In genomic region chr16:15966420-15967222, GRCh38 we compare ENCODE assay signal across 9 cellular contexts. TPM values are rescaled to one million over a fixed set of nuclear protein-coding genes. Genes with fewer than 3 reads are reported as not detected.
DNase-seq lines count a peak whose midpoint lies in the region; ATAC-seq, FAIRE-seq and TF ChIP-seq lines count a peak whose summit lies in the region.
"Had no signal": no experiment of that assay in that cellular context is flagged by ENCODE, and none has a peak within 500 bp of the region (broad histone marks: within the 10 kb centered on the region; RNA-seq: fewer than 3 reads in every experiment).

No MANE protein-coding gene starts in this region.

- H3K27me3 ChIP-seq in keratinocyte (ENCODE audit: control insufficient read depth, extremely low read depth, insufficient read depth, low read length): no peaks in the 10 kb centered on the region

- H3K4me3 Mint-ChIP-seq in activated T-helper 17 cell treated with anti-CD3 and anti-CD28 coated beads, Interleukin-2, amount 50 U/mL, for 72 hours: no peak overlapping the region

- peak overlapping the region; percentile 34 for H3K27ac Mint-ChIP-seq in activated T-helper 17 cell treated with anti-CD3 and anti-CD28 coated beads, Interleukin-2, amount 50 U/mL, for 72 hours

- dilution Hi-C loops in keratinocyte (cut with MboI; ENCODE audit: extremely low pct_ligation_motif_present, low sequenced_read_pairs): no loop called here

- no peaks in the 10 kb centered on the region for H3K9me1 ChIP-seq in keratinocyte (ENCODE audit: control insufficient read depth, extremely low read depth, insufficient read depth, low read length)

- H3K9ac ChIP-seq in keratinocyte (ENCODE audit: control insufficient read depth, extremely low read depth, insufficient read depth, low read length): peak overlapping the region; percentile 14

- no peak overlapping the region for H2AFZ ChIP-seq in keratinocyte (ENCODE audit: control insufficient read depth, low read length)

- peaks cover 3% of the 10 kb centered on the region for H4K20me1 ChIP-seq in keratinocyte (ENCODE audit: control insufficient read depth, extremely low read depth, insufficient read depth, low read length)

- H3K9me3 ChIP-seq in keratinocyte (ENCODE audit: control insufficient read depth, low read depth, low read length): no peaks in the 10 kb centered on the region

- peaks cover 65% of the 10 kb centered on the region for H3K36me3 Mint-ChIP-seq in activated T-helper 17 cell treated with anti-CD3 and anti-CD28 coated beads, Interleukin-2, amount 50 U/mL, for 72 hours (ENCODE audit: low read depth)

- H3K4me3 ChIP-seq in keratinocyte (ENCODE audit: control insufficient read depth in 2 of 3, extremely low read depth in 1 of 3, insufficient read depth in 2 of 3, low read depth in 1 of 3, low read length in 3 of 3): peak overlapping the region in 2 of 3 experiments; percentile 5 to 42

- H3K9me3 Mint-ChIP-seq in activated T-helper 17 cell treated with anti-CD3 and anti-CD28 coated beads, Interleukin-2, amount 50 U/mL, for 72 hours: peaks cover 13% of the 10 kb centered on the region

- H3K4me1 Mint-ChIP-seq in activated T-helper 17 cell treated with anti-CD3 and anti-CD28 coated beads, Interleukin-2, amount 50 U/mL, for 72 hours: peaks cover 27% of the 10 kb centered on the region

- H3K4me2 ChIP-seq in keratinocyte (ENCODE audit: control insufficient read depth, extremely low read depth, insufficient read depth, low read depth, low read length): peak overlapping the region; percentile 43

- peak; percentile 82 for DNase-seq in ACHN
- DNase-seq in HCEC 1CT: peak; percentile 88
- peak; percentile 41 for DNase-seq in keratinocyte (ENCODE audit: low read depth, low spot score)
- DNase-seq in HuH-7.5 (ENCODE audit: low spot score): no peak
- DNase-seq in epidermal melanocyte (ENCODE audit: insufficient read length, low spot score): no peak
- no peak for DNase-seq in anterior cingulate cortex (lab: John Stamatoyannopoulos, UW)
- no peak for DNase-seq in SHP77 treated with DMSO at 0.1 percent for 48 hours (lab: John Stamatoyannopoulos, UW)
- DNase-seq: DND-41 had no signal

- TF ChIP-seq CTCF in keratinocyte (optimal IDR thresholded peaks at IDR 0.05 in 1 of 3, IDR thresholded peaks at IDR 0.05 in 1 of 3, conservative IDR thresholded peaks at IDR 0.05 in 1 of 3; ENCODE audit: extremely low read depth in 1 of 3, insufficient read depth in 2 of 3, low read length in 3 of 3): no peak

- H3K79me2 ChIP-seq in keratinocyte (ENCODE audit: control insufficient read depth, insufficient read depth, low read length): peaks cover 76% of the 10 kb centered on the region

- FAIRE-seq in keratinocyte (lab: Jason Lieb, UNC): peak; percentile 81

- in situ Hi-C loops in ACHN (cut with HindIII; ENCODE audit: low pct_ligation_motif_present, low pct_unique_long_range_greater_than_20kb, low sequenced_read_pairs): no loop called here

- H3K27ac ChIP-seq in keratinocyte (ENCODE audit: control insufficient read depth, insufficient read depth, low read length): peak overlapping the region; percentile 47

- H3K27me3 Mint-ChIP-seq in activated T-helper 17 cell treated with anti-CD3 and anti-CD28 coated beads, Interleukin-2, amount 50 U/mL, for 72 hours: no peaks in the 10 kb centered on the region

- peaks cover 18% of the 10 kb centered on the region for H3K4me1 ChIP-seq in keratinocyte (ENCODE audit: control insufficient read depth, extremely low read depth, insufficient read depth, low read length)

- H3K36me3 ChIP-seq in keratinocyte (ENCODE audit: control insufficient read depth in 2 of 2, extremely low read depth in 1 of 2, insufficient read depth in 2 of 2, low read length in 2 of 2): peaks cover 0 to 3% of the 10 kb centered on the region in 2 experiments

- no peak for ATAC-seq in activated T-helper 17 cell treated with anti-CD3 and anti-CD28 coated beads, Interleukin-2, amount 50 U/mL, for 72 hours (replicated peaks)

RNA-seq across cellular contexts. Expression of gene ABCC1, which starts 17.2 kb away (rescaled TPM):
- total RNA-seq in activated T-helper 17 cell treated with anti-CD3 and anti-CD28 coated beads, Interleukin-2, amount 50 U/mL, for 72 hours: 10 to 100 TPM; 78.0 to 84.0 TPM
- 19.4 to 30.4 TPM (median 21.6 TPM) in 3 replicates for polyA plus RNA-seq in keratinocyte
- polyA plus RNA-seq in keratinocyte (2011; ENCODE audit: low read depth): 9.4 TPM
- polyA plus RNA-seq in keratinocyte (2011; cell fraction: cytosol; rRNA removed): 13.4 and 14.6 TPM in 2 replicates
- polyA plus RNA-seq in keratinocyte (2011; cell fraction: nucleus; rRNA removed): 79.9 TPM in 2 replicates
- polyA plus RNA-seq in keratinocyte (2012; ENCODE audit: low replicate concordance): 24.8 and 43.8 TPM in 2 replicates
- 80.7 to 211 TPM (median 95.7 TPM) in 3 replicates for polyA minus RNA-seq in keratinocyte
- polyA minus RNA-seq in keratinocyte (2011; cell fraction: cytosol; rRNA and poly(A)+ RNA removed): 32.2 TPM
- 163 and 213 TPM in 2 replicates for polyA minus RNA-seq in keratinocyte (2011; cell fraction: nucleus; rRNA and poly(A)+ RNA removed)

Comparison
In these comparisons a context has a peak if more than half of its experiments do, and no peak if none do; other contexts are left out.
1. DNase-seq: peak in ACHN (single experiment), HCEC 1CT (single experiment) and keratinocyte (single experiment); none in HuH-7.5 (single experiment), epidermal melanocyte (single experiment), anterior cingulate cortex (0 of 58) and SHP77 treated with DMSO at 0.1 percent for 48 hours (single experiment).